Comparison of ENCODE assay signal across 27 cellular contexts in genomic region chr12:51183349-51183748, GRCh38.
"Had no signal": no experiment of that assay in that cellular context is flagged by ENCODE, and none has a peak within 500 bp of the region (broad histone marks: within the 10 kb centered on the region; RNA-seq: fewer than 3 reads in every experiment).

No MANE protein-coding gene starts in this region.

- H3K4me3 Mint-ChIP-seq: activated CD4-positive, alpha-beta memory T cell treated with anti-CD3 and anti-CD28 coated beads, Interleukin-2, amount 10 ng/mL, durations not matched to agents 7 days and 5 days; activated CD4-positive, alpha-beta T cell treated with anti-CD3 and anti-CD28 coated beads, Interleukin-2, amount 10 ng/mL, durations not matched to agents 24 days and 14 days; activated T-cell treated with anti-CD3 and anti-CD28 coated beads, Interleukin-2, amount 50 U/mL, for 4 hours; activated T-helper 17 cell treated with anti-CD3 and anti-CD28 coated beads, Interleukin-2, amount 50 U/mL, for 72 hours; naive thymus-derived CD4-positive, alpha-beta T cell; neural progenitor cell had no signal

- H3K9me3 Mint-ChIP-seq: activated CD4-positive, alpha-beta memory T cell treated with anti-CD3 and anti-CD28 coated beads, Interleukin-2, amount 10 ng/mL, durations not matched to agents 7 days and 5 days; activated CD4-positive, alpha-beta T cell treated with anti-CD3 and anti-CD28 coated beads, Interleukin-2, amount 10 ng/mL, durations not matched to agents 24 days and 14 days; activated T-cell treated with anti-CD3 and anti-CD28 coated beads, Interleukin-2, amount 50 U/mL, for 4 hours; activated T-helper 17 cell treated with anti-CD3 and anti-CD28 coated beads, Interleukin-2, amount 50 U/mL, for 72 hours; naive thymus-derived CD4-positive, alpha-beta T cell; neural progenitor cell had no signal

- H3K36me3 Mint-ChIP-seq: naive thymus-derived CD4-positive, alpha-beta T cell; neural progenitor cell had no signal

- ATAC-seq: activated CD4-positive, CD25-positive, alpha-beta regulatory T cell treated with anti-CD3 and anti-CD28 coated beads, Interleukin-2, amount 50 U/mL, for 24 hours; activated T-cell treated with anti-CD3 and anti-CD28 coated beads, Interleukin-2, amount 50 U/mL, for 4 hours; activated T-helper 17 cell treated with anti-CD3 and anti-CD28 coated beads, Interleukin-2, amount 50 U/mL, for 72 hours; left lung; lower lobe of right lung; naive thymus-derived CD4-positive, alpha-beta T cell; sciatic nerve had no signal

- H3K36me3 ChIP-seq: esophagus squamous epithelium, left lung, lower lobe of right lung, neural progenitor cell, tibial nerve had no signal

- H3K4me1 Mint-ChIP-seq: activated CD4-positive, alpha-beta memory T cell treated with anti-CD3 and anti-CD28 coated beads, Interleukin-2, amount 10 ng/mL, durations not matched to agents 7 days and 5 days; activated CD4-positive, alpha-beta T cell treated with anti-CD3 and anti-CD28 coated beads, Interleukin-2, amount 10 ng/mL, durations not matched to agents 24 days and 14 days; activated T-helper 17 cell treated with anti-CD3 and anti-CD28 coated beads, Interleukin-2, amount 50 U/mL, for 72 hours had no signal

- H3K27ac ChIP-seq: epithelial cell of prostate, esophagus squamous epithelium, left lung, lower lobe of right lung, neural progenitor cell, tibial nerve, VCaP had no signal

- H3K9me3 ChIP-seq: esophagus squamous epithelium, left lung, lower lobe of right lung, tibial nerve had no signal

- FAIRE-seq: bronchial epithelial cell, colon, endometrium, islet of Langerhans had no signal

- H3K27ac Mint-ChIP-seq: activated CD4-positive, alpha-beta memory T cell treated with anti-CD3 and anti-CD28 coated beads, Interleukin-2, amount 10 ng/mL, durations not matched to agents 7 days and 5 days; activated CD4-positive, alpha-beta T cell treated with anti-CD3 and anti-CD28 coated beads, Interleukin-2, amount 10 ng/mL, durations not matched to agents 24 days and 14 days; activated T-helper 17 cell treated with anti-CD3 and anti-CD28 coated beads, Interleukin-2, amount 50 U/mL, for 72 hours; naive thymus-derived CD4-positive, alpha-beta T cell; neural progenitor cell; progenitor cell of endocrine pancreas had no signal

- H3K9ac ChIP-seq: neural progenitor cell had no signal

- H3K4me1 ChIP-seq: left lung, lower lobe of right lung had no signal

- H3K4me3 ChIP-seq: esophagus squamous epithelium, left lung, lower lobe of right lung, neural progenitor cell, tibial nerve had no signal

- H2AFZ ChIP-seq: neural progenitor cell had no signal

- H3K4me2 ChIP-seq: neural progenitor cell had no signal

- H3K27me3 Mint-ChIP-seq: activated CD4-positive, alpha-beta memory T cell treated with anti-CD3 and anti-CD28 coated beads, Interleukin-2, amount 10 ng/mL, durations not matched to agents 7 days and 5 days; activated T-helper 17 cell treated with anti-CD3 and anti-CD28 coated beads, Interleukin-2, amount 50 U/mL, for 72 hours; naive thymus-derived CD4-positive, alpha-beta T cell had no signal

- DNase-seq: activated CD4-positive, alpha-beta memory T cell treated with anti-CD3 and anti-CD28 coated beads, Interleukin-2, amount 10 ng/mL, durations not matched to agents 7 days and 5 days; activated CD4-positive, alpha-beta T cell treated with anti-CD3 and anti-CD28 coated beads, Interleukin-2, amount 10 ng/mL, durations not matched to agents 24 days and 14 days; activated gamma-delta T cell treated with Interleukin-2 at 50 U/mL for 16 hours; activated naive CD4-positive, alpha-beta T cell treated with anti-CD3 and anti-CD28 coated beads, Interleukin-2, amount 50 U/mL, for 16 hours; activated T-cell treated with anti-CD3 and anti-CD28 coated beads, Interleukin-2, amount 50 U/mL, for 4 hours; effector CD8-positive, alpha-beta T cell; esophagus squamous epithelium; foreskin melanocyte; left lung; lower lobe of right lung; mesendoderm; naive thymus-derived CD4-positive, alpha-beta T cell; stimulated activated CD4-positive, alpha-beta T cell treated with anti-CD3 and anti-CD28 coated beads, Interleukin-15, amount 100 ng/mL, for 24 hours; stimulated activated CD4-positive, alpha-beta T cell treated with anti-CD3 and anti-CD28 coated beads, Interleukin-2, amount 100 ng/mL, for 24 hours; stimulated activated naive CD4-positive, alpha-beta T cell had no signal

- H3K27me3 ChIP-seq: esophagus squamous epithelium, left lung, neural progenitor cell, tibial nerve had no signal
